ENCODE assay signal across 14 cellular contexts in the genomic region with DNA sequence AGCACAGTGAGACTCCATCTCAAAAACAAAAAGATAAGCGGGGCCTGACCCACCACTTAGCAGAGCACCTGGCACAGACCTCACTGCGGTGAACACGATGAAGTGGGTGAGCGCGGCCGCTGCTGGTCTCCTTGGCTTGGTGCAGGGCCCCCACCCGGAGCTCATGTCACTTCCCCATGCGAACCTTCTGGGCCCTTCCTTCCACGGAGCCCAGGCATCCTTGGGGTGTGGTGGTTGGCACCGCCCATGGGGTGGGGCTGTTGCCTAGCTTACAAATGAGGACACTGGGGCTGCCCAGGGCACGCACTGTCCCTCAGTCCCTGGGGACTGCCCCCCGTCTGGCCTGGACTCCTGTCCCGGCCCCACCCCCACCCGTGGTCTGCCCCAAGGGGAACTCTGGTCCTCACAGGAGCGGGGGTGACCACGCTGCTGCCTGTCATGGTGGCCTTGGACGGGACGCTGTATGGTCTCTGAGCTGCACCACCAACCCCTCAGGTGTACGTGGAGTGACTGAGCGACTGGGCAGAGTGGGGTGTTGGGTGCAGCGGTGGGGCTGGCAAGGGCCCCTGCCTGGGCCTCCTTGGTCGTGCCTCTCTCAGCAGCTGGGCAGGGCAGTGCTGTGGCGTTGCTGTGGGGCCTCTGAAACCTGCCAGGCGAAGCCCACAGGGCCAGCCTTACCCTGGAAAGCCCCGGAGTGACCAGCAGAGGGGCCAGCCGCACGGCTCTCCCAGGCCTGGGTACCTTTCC. TPM values are rescaled to one million over a fixed set of nuclear protein-coding genes. Genes with fewer than 3 reads are reported as not detected.
DNase-seq lines count a peak whose midpoint lies in the region; ATAC-seq and TF ChIP-seq lines count a peak whose summit lies in the region.
"Had no signal": no experiment of that assay in that cellular context is flagged by ENCODE, and none has a peak within 500 bp of the region (broad histone marks: within the 10 kb centered on the region; RNA-seq: fewer than 3 reads in every experiment).

No MANE protein-coding gene starts in this region.

- H3K27ac ChIP-seq in lower lobe of right lung (peak overlapping the region; percentile 15), testis (peak overlapping the region; percentile 55 to 56)

- no peak overlapping the region for H3K4me3 ChIP-seq in lower lobe of right lung
- H3K4me3 ChIP-seq in testis: no peak overlapping the region
- H3K4me3 ChIP-seq: sigmoid colon had no signal

- POLR2A ChIA-PET in activated CD4-positive, alpha-beta T cell treated with anti-CD3 and anti-CD28 coated beads, Interleukin-2, amount 10 ng/mL, durations not matched to agents 7 days and 5 days (lab: Charles Lee): no interaction called here
- POLR2A ChIA-PET in activated CD4-positive, alpha-beta memory T cell treated with anti-CD3 and anti-CD28 coated beads for 36 hours (lab: Charles Lee): no interaction called here

- no peaks in the 10 kb centered on the region for H3K9me3 Mint-ChIP-seq in activated CD4-positive, alpha-beta T cell treated with anti-CD3 and anti-CD28 coated beads, Interleukin-2, amount 10 ng/mL, durations not matched to agents 7 days and 5 days
- no peaks in the 10 kb centered on the region for H3K9me3 Mint-ChIP-seq in activated naive CD8-positive, alpha-beta T cell treated with anti-CD3 and anti-CD28 coated beads, Interleukin-2, amount 50 U/mL, for 24 hours
- H3K9me3 Mint-ChIP-seq in activated CD4-positive, alpha-beta memory T cell treated with anti-CD3 and anti-CD28 coated beads for 36 hours: no peaks in the 10 kb centered on the region
- no peaks in the 10 kb centered on the region for H3K9me3 Mint-ChIP-seq in activated naive CD4-positive, alpha-beta T cell treated with anti-CD3 and anti-CD28 coated beads, Interleukin-2, amount 10 ng/mL, durations not matched to agents 7 days and 5 days
- H3K9me3 Mint-ChIP-seq: IgD-negative memory B cell had no signal

- no peak for TF ChIP-seq CTCF in lower lobe of right lung (IDR thresholded peaks at IDR 0.05)
- no peak for TF ChIP-seq CTCF in testis (IDR thresholded peaks at IDR 0.05)

- H3K9me3 ChIP-seq in lower lobe of right lung: no peaks in the 10 kb centered on the region
- no peaks in the 10 kb centered on the region for H3K9me3 ChIP-seq in testis
- H3K9me3 ChIP-seq: sigmoid colon had no signal

- H3K4me1 ChIP-seq in lower lobe of right lung (peaks cover 67% of the 10 kb centered on the region), testis (peaks cover 85% of the 10 kb centered on the region)

- intact Hi-C loops in lower lobe of right lung (cut with DNase I) (no loop called here), testis (cut with DNase I; ENCODE audit: low total_unique reads) (no loop called here)
- intact Hi-C loops in activated CD4-positive, alpha-beta memory T cell treated with anti-CD3 and anti-CD28 coated beads for 36 hours (cut with micrococcal nuclease): no loop called here

- H3K27me3 ChIP-seq in lower lobe of right lung (ENCODE audit: low read depth) (no peaks in the 10 kb centered on the region), testis (no peaks in the 10 kb centered on the region)
- H3K27me3 ChIP-seq: sigmoid colon had no signal

- peaks cover 21% of the 10 kb centered on the region for H3K36me3 ChIP-seq in lower lobe of right lung
- no peaks in the 10 kb centered on the region for H3K36me3 ChIP-seq in testis (ENCODE audit: low read depth, missing control alignments)

- no peaks in the 10 kb centered on the region for H3K27me3 Mint-ChIP-seq in activated CD4-positive, alpha-beta T cell treated with anti-CD3 and anti-CD28 coated beads, Interleukin-2, amount 10 ng/mL, durations not matched to agents 7 days and 5 days
- H3K27me3 Mint-ChIP-seq in activated naive CD8-positive, alpha-beta T cell treated with anti-CD3 and anti-CD28 coated beads, Interleukin-2, amount 50 U/mL, for 24 hours: no peaks in the 10 kb centered on the region
- no peaks in the 10 kb centered on the region for H3K27me3 Mint-ChIP-seq in activated CD4-positive, alpha-beta memory T cell treated with anti-CD3 and anti-CD28 coated beads for 36 hours
- no peaks in the 10 kb centered on the region for H3K27me3 Mint-ChIP-seq in activated naive CD4-positive, alpha-beta T cell treated with anti-CD3 and anti-CD28 coated beads, Interleukin-2, amount 10 ng/mL, durations not matched to agents 7 days and 5 days
- H3K27me3 Mint-ChIP-seq: IgD-negative memory B cell had no signal

- no peak overlapping the region for H3K4me3 Mint-ChIP-seq in activated CD4-positive, alpha-beta T cell treated with anti-CD3 and anti-CD28 coated beads, Interleukin-2, amount 10 ng/mL, durations not matched to agents 7 days and 5 days
- H3K4me3 Mint-ChIP-seq in activated naive CD8-positive, alpha-beta T cell treated with anti-CD3 and anti-CD28 coated beads, Interleukin-2, amount 50 U/mL, for 24 hours: no peak overlapping the region
- H3K4me3 Mint-ChIP-seq in activated CD4-positive, alpha-beta memory T cell treated with anti-CD3 and anti-CD28 coated beads for 36 hours: no peak overlapping the region
- H3K4me3 Mint-ChIP-seq in activated naive CD4-positive, alpha-beta T cell treated with anti-CD3 and anti-CD28 coated beads, Interleukin-2, amount 10 ng/mL, durations not matched to agents 7 days and 5 days: no peak overlapping the region

- DNase-seq in activated CD4-positive, alpha-beta T cell treated with anti-CD3 and anti-CD28 coated beads, Interleukin-2, amount 10 ng/mL, durations not matched to agents 7 days and 5 days: no peak
- no peak for DNase-seq in activated CD4-positive, alpha-beta T cell treated with anti-CD3 and anti-CD28 coated beads for 1 hour
- DNase-seq in activated naive CD8-positive, alpha-beta T cell treated with anti-CD3 and anti-CD28 coated beads, Interleukin-2, amount 50 U/mL, for 24 hours: no peak
- DNase-seq in lower lobe of right lung: peak; percentile 82
- no peak for DNase-seq in testis
- no peak for DNase-seq in activated CD4-positive, alpha-beta memory T cell treated with anti-CD3 and anti-CD28 coated beads for 36 hours
- DNase-seq in SHP77 (lab: John Stamatoyannopoulos, UW): no peak
- no peak for DNase-seq in activated naive CD4-positive, alpha-beta T cell treated with anti-CD3 and anti-CD28 coated beads, Interleukin-2, amount 10 ng/mL, durations not matched to agents 7 days and 5 days
- DNase-seq: activated T-cell treated with anti-CD3 and anti-CD28 coated beads, Interleukin-2, amount 50 U/mL, for 48 hours; caudate nucleus; NCI-H2029 treated with DMSO at 0.1 percent for 48 hours; sigmoid colon; T1000 had no signal

- CTCF ChIA-PET in activated CD4-positive, alpha-beta T cell treated with anti-CD3 and anti-CD28 coated beads, Interleukin-2, amount 10 ng/mL, durations not matched to agents 7 days and 5 days (lab: Charles Lee): no interaction called here
- CTCF ChIA-PET in activated CD4-positive, alpha-beta memory T cell treated with anti-CD3 and anti-CD28 coated beads for 36 hours (lab: Charles Lee): no interaction called here
- CTCF ChIA-PET in activated naive CD4-positive, alpha-beta T cell treated with anti-CD3 and anti-CD28 coated beads, Interleukin-2, amount 10 ng/mL, durations not matched to agents 7 days and 5 days (lab: Charles Lee): interaction anchor here (1.3 kb wide), 1 partner anchor 13 kb away, joined by 3 read pairs; no protein-coding TSS in a partner anchor

- 72 to 97% methylated on average over 6 to 20 of the region's 27 CpGs for WGBS in testis, 2 donors

- peak overlapping the region; percentile 88 for H3K27ac Mint-ChIP-seq in activated CD4-positive, alpha-beta T cell treated with anti-CD3 and anti-CD28 coated beads, Interleukin-2, amount 10 ng/mL, durations not matched to agents 7 days and 5 days
- H3K27ac Mint-ChIP-seq in activated naive CD8-positive, alpha-beta T cell treated with anti-CD3 and anti-CD28 coated beads, Interleukin-2, amount 50 U/mL, for 24 hours: peak overlapping the region; percentile 31
- no peak overlapping the region for H3K27ac Mint-ChIP-seq in activated CD4-positive, alpha-beta memory T cell treated with anti-CD3 and anti-CD28 coated beads for 36 hours
- H3K27ac Mint-ChIP-seq in activated naive CD4-positive, alpha-beta T cell treated with anti-CD3 and anti-CD28 coated beads, Interleukin-2, amount 10 ng/mL, durations not matched to agents 7 days and 5 days: no peak overlapping the region

- H3K36me3 Mint-ChIP-seq in activated CD4-positive, alpha-beta T cell treated with anti-CD3 and anti-CD28 coated beads, Interleukin-2, amount 10 ng/mL, durations not matched to agents 7 days and 5 days (ENCODE audit: low read depth): no peaks in the 10 kb centered on the region
- H3K36me3 Mint-ChIP-seq in activated naive CD8-positive, alpha-beta T cell treated with anti-CD3 and anti-CD28 coated beads, Interleukin-2, amount 50 U/mL, for 24 hours (ENCODE audit: low read depth): no peaks in the 10 kb centered on the region
- H3K36me3 Mint-ChIP-seq in activated CD4-positive, alpha-beta memory T cell treated with anti-CD3 and anti-CD28 coated beads for 36 hours: no peaks in the 10 kb centered on the region
- H3K36me3 Mint-ChIP-seq in activated naive CD4-positive, alpha-beta T cell treated with anti-CD3 and anti-CD28 coated beads, Interleukin-2, amount 10 ng/mL, durations not matched to agents 7 days and 5 days: no peaks in the 10 kb centered on the region
- H3K36me3 Mint-ChIP-seq: IgD-negative memory B cell had no signal

- TF ChIP-seq POLR2A in testis (IDR thresholded peaks at IDR 0.05): no peak

- peaks cover 34% of the 10 kb centered on the region for H3K4me1 Mint-ChIP-seq in activated CD4-positive, alpha-beta T cell treated with anti-CD3 and anti-CD28 coated beads, Interleukin-2, amount 10 ng/mL, durations not matched to agents 7 days and 5 days
- H3K4me1 Mint-ChIP-seq in activated naive CD8-positive, alpha-beta T cell treated with anti-CD3 and anti-CD28 coated beads, Interleukin-2, amount 50 U/mL, for 24 hours: peaks cover 42% of the 10 kb centered on the region
- peaks cover 49% of the 10 kb centered on the region for H3K4me1 Mint-ChIP-seq in activated CD4-positive, alpha-beta memory T cell treated with anti-CD3 and anti-CD28 coated beads for 36 hours (ENCODE audit: low read depth)
- H3K4me1 Mint-ChIP-seq in activated naive CD4-positive, alpha-beta T cell treated with anti-CD3 and anti-CD28 coated beads, Interleukin-2, amount 10 ng/mL, durations not matched to agents 7 days and 5 days: peaks cover 37% of the 10 kb centered on the region

- ATAC-seq in activated naive CD8-positive, alpha-beta T cell treated with anti-CD3 and anti-CD28 coated beads, Interleukin-2, amount 50 U/mL, for 24 hours: no peak
- ATAC-seq in lower lobe of right lung: peak; percentile 7 to 62

RNA-seq across cellular contexts. Expression of a gene that starts 15.3 kb away (rescaled TPM):
- 10 to 100 TPM; 49.8 to 51.1 TPM for total RNA-seq in activated CD4-positive, alpha-beta T cell treated with anti-CD3 and anti-CD28 coated beads, Interleukin-2, amount 10 ng/mL, durations not matched to agents 7 days and 5 days
- total RNA-seq in lower lobe of right lung (47.6 TPM), testis (10 to 100 TPM; 88.3 to 98.9 TPM)
- 51.1 TPM for polyA plus RNA-seq in testis (ENCODE audit: insufficient read depth, low read depth, low replicate concordance)
- 10 to 100 TPM; 38.8 to 41.7 TPM for total RNA-seq in activated CD4-positive, alpha-beta memory T cell treated with anti-CD3 and anti-CD28 coated beads for 36 hours

Comparison
In these comparisons a context has a peak if more than half of its experiments do, and no peak if none do; other contexts are left out.
1. H3K27ac Mint-ChIP-seq: peak in activated CD4-positive, alpha-beta T cell treated with anti-CD3 and anti-CD28 coated beads, Interleukin-2, amount 10 ng/mL, durations not matched to agents 7 days and 5 days (single experiment) and activated naive CD8-positive, alpha-beta T cell treated with anti-CD3 and anti-CD28 coated beads, Interleukin-2, amount 50 U/mL, for 24 hours (single experiment); none in activated CD4-positive, alpha-beta memory T cell treated with anti-CD3 and anti-CD28 coated beads for 36 hours (single experiment) and activated naive CD4-positive, alpha-beta T cell treated with anti-CD3 and anti-CD28 coated beads, Interleukin-2, amount 10 ng/mL, durations not matched to agents 7 days and 5 days (single experiment).